8 cellular contexts compared by ENCODE assay signal in the genomic region with DNA sequence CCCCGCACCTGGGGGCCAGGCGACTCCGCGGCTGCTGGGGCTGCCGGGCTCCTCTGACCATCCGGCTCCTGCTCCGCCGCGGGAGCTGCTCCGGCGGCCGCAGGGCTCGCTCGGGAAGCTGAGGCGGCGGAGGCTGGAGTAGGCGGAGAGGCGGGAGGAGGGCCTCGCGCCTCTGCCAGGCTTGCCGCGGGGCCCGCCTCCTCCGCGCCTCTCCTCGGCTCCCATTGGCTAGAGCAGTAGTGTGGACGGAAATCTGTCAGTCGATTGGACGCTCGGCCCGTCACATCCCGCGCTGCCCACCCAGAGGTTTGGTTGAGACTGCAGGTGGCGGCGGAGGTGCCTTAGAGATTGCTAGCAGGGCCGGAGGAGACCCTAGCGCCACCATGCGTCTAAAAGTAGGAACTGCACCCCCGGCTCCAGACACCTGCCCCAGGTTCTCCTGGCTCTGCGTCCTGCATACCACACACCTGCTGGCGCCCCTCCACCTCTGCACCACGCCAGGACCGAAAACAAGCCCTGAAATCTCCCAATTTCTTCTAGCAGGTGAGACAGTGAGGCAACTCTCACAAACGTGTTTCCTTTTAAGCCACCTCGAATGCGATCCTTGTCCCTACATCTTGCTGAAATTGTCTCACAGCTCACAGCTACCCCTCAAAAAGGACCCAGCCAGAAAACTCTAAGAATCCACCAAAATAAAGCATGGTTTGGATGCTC. TPM values are rescaled to one million over a fixed set of nuclear protein-coding genes. Genes with fewer than 3 reads are reported as not detected.
DNase-seq lines count a peak whose midpoint lies in the region; ATAC-seq and TF ChIP-seq lines count a peak whose summit lies in the region.

A gene (minus strand): TSS at position 152 of the 714 bp plus-strand sequence. CDS start 91 bp downstream, at position 61.

- H3K4me1 ChIP-seq in DOHH2 (ENCODE audit: control insufficient read depth, low read length) (peaks cover 13% of the 10 kb centered on the region), Peyer's patch (peaks cover 0 to 7% (median 0%) of the 10 kb centered on the region in 4 donors), fibroblast of lung (ENCODE audit: control insufficient read depth, extremely low read depth, insufficient read depth, low read length) (peaks cover 9% of the 10 kb centered on the region)

- TF ChIP-seq POLR2A in Peyer's patch (IDR thresholded peaks at IDR 0.05): peak; percentile 27 to 49

- H3K79me2 ChIP-seq in DOHH2 (ENCODE audit: control insufficient read depth, low read length) (peaks cover 9% of the 10 kb centered on the region), fibroblast of lung (ENCODE audit: control insufficient read depth, insufficient read depth, low read length) (peaks cover 2% of the 10 kb centered on the region)

- H4K20me1 ChIP-seq in DOHH2 (ENCODE audit: control insufficient read depth, insufficient read depth, low read depth, low read length) (no peaks in the 10 kb centered on the region), fibroblast of lung (ENCODE audit: control insufficient read depth, extremely low read depth, insufficient read depth, low read length) (no peaks in the 10 kb centered on the region)

- ATAC-seq in GM21786 (IDR thresholded peaks at IDR 0.05; ENCODE audit: unreplicated experiment): peak; percentile 99
- ATAC-seq in activated T-cell treated with anti-CD3 and anti-CD28 coated beads, Interleukin-2, amount 50 U/mL, for 72 hours (replicated peaks in 1 of 2): peak; percentile 99
- peak; percentile 98 to 99 for ATAC-seq in naive thymus-derived CD8-positive, alpha-beta T cell

- H3K4me3 Mint-ChIP-seq in activated T-cell treated with anti-CD3 and anti-CD28 coated beads, Interleukin-2, amount 50 U/mL, for 72 hours: peak within 1 kb of the TSS; percentile 98
- H3K4me3 Mint-ChIP-seq in naive thymus-derived CD8-positive, alpha-beta T cell: peak within 1 kb of the TSS; percentile 85 to 100 (median 96)

- H3K27me3 Mint-ChIP-seq in activated T-cell treated with anti-CD3 and anti-CD28 coated beads, Interleukin-2, amount 50 U/mL, for 72 hours (ENCODE audit: low read depth): no peaks in the 10 kb centered on the region
- no peaks in the 10 kb centered on the region for H3K27me3 Mint-ChIP-seq in naive thymus-derived CD8-positive, alpha-beta T cell

- H3F3A ChIP-seq in DOHH2 (ENCODE audit: control insufficient read depth, insufficient read depth): peaks cover 21% of the 10 kb centered on the region

- H3K9me3 ChIP-seq in DOHH2 (ENCODE audit: control insufficient read depth, insufficient read depth, low read length) (no peaks in the 10 kb centered on the region), KOPT-K1 (ENCODE audit: insufficient read depth, low read length, poor library complexity, severe bottlenecking) (no peaks in the 10 kb centered on the region), Peyer's patch (no peaks in the 10 kb centered on the region), fibroblast of lung (ENCODE audit: control insufficient read depth, insufficient read depth, low read depth, low read length) (no peaks in the 10 kb centered on the region)

- H3K4me3 ChIP-seq in DOHH2 (ENCODE audit: low read length) (peak within 1 kb of the TSS; percentile 72), Peyer's patch (peak within 1 kb of the TSS; percentile 83 to 98 (median 86)), fibroblast of lung (replicated peaks in 1 of 4; ENCODE audit: control extremely low read depth in 1 of 4, insufficient read depth in 1 of 4, low read depth in 3 of 4, low read length in 4 of 4) (peak within 1 kb of the TSS; percentile 23 to 75 (median 50))

- H3K27ac Mint-ChIP-seq in activated T-cell treated with anti-CD3 and anti-CD28 coated beads, Interleukin-2, amount 50 U/mL, for 72 hours: peak within 1 kb of the TSS; percentile 95
- peak within 1 kb of the TSS; percentile 61 to 93 (median 90) for H3K27ac Mint-ChIP-seq in naive thymus-derived CD8-positive, alpha-beta T cell

- H3K27ac ChIP-seq in DOHH2 (ENCODE audit: low read depth, low read length): no peak within 1 kb of the TSS
- peak within 1 kb of the TSS; percentile 69 for H3K27ac ChIP-seq in KOPT-K1 (ENCODE audit: low read depth, low read length, poor library complexity, severe bottlenecking)
- H3K27ac ChIP-seq in Peyer's patch: peak within 1 kb of the TSS; percentile 67 to 83 (median 76)
- no peak within 1 kb of the TSS for H3K27ac ChIP-seq in fibroblast of lung (ENCODE audit: insufficient read depth, low read length)

- no peaks in the 10 kb centered on the region for H3K9me3 Mint-ChIP-seq in activated T-cell treated with anti-CD3 and anti-CD28 coated beads, Interleukin-2, amount 50 U/mL, for 72 hours
- H3K9me3 Mint-ChIP-seq in naive thymus-derived CD8-positive, alpha-beta T cell: no peaks in the 10 kb centered on the region

- peaks cover 4 to 10% of the 10 kb centered on the region in 2 donors for H3K36me3 Mint-ChIP-seq in activated T-cell treated with anti-CD3 and anti-CD28 coated beads, Interleukin-2, amount 50 U/mL, for 72 hours (ENCODE audit: insufficient read depth in 2 of 2)
- peaks cover 0 to 20% (median 4%) of the 10 kb centered on the region in 3 donors for H3K36me3 Mint-ChIP-seq in naive thymus-derived CD8-positive, alpha-beta T cell

- no peak within 1 kb of the TSS for H2AFZ ChIP-seq in fibroblast of lung (ENCODE audit: low read length)

- H3K4me1 Mint-ChIP-seq in activated T-cell treated with anti-CD3 and anti-CD28 coated beads, Interleukin-2, amount 50 U/mL, for 72 hours (ENCODE audit: low read depth): peaks cover 42% of the 10 kb centered on the region
- peaks cover 16 to 39% (median 32%) of the 10 kb centered on the region in 4 donors for H3K4me1 Mint-ChIP-seq in naive thymus-derived CD8-positive, alpha-beta T cell

- peak within 1 kb of the TSS; percentile 73 for H3K4me2 ChIP-seq in DOHH2 (ENCODE audit: low read length)
- H3K4me2 ChIP-seq in fibroblast of lung (ENCODE audit: extremely low read depth, insufficient read depth, low read length): peak within 1 kb of the TSS; percentile 88

- no peaks in the 10 kb centered on the region for H3K9me2 ChIP-seq in DOHH2 (replicated peaks; ENCODE audit: control insufficient read depth, low read length)

- TF ChIP-seq CTCF in DOHH2 (IDR thresholded peaks at IDR 0.05; ENCODE audit: low read depth, low read length, poor library complexity, severe bottlenecking) (peak; percentile 95), Peyer's patch (IDR thresholded peaks at IDR 0.05) (peak; percentile 97 to 100 (median 99)), fibroblast of lung (conservative IDR thresholded peaks at IDR 0.05 in 1 of 2, IDR thresholded peaks at IDR 0.05 in 1 of 2; ENCODE audit: low read depth in 1 of 2, low read length in 2 of 2) (peak; percentile 96)

- peak within 1 kb of the TSS; percentile 41 for H3K9ac ChIP-seq in fibroblast of lung (ENCODE audit: insufficient read depth, low read length)

- H3K36me3 ChIP-seq in DOHH2 (ENCODE audit: control insufficient read depth, low read length) (peaks cover 8% of the 10 kb centered on the region; the same call in 1 of the 2 replicates), KOPT-K1 (ENCODE audit: insufficient read depth, low read length) (peaks cover 46% of the 10 kb centered on the region), Peyer's patch (no peaks in the 10 kb centered on the region), fibroblast of lung (ENCODE audit: control insufficient read depth, insufficient read depth, low read length) (no peaks in the 10 kb centered on the region)

- POLR2A ChIA-PET in naive thymus-derived CD8-positive, alpha-beta T cell (lab: Charles Lee): interaction anchor here (0.6 to 3.7 kb wide), 9 partner anchors 10 to 282 kb away, joined by 3 to 14 read pairs (median 4); a partner anchor contains a TSS

- H3K27me3 ChIP-seq in DOHH2 (ENCODE audit: control insufficient read depth, low read length) (no peaks in the 10 kb centered on the region), Peyer's patch (no peaks in the 10 kb centered on the region), fibroblast of lung (ENCODE audit: control insufficient read depth, insufficient read depth, low read length) (no peaks in the 10 kb centered on the region)

- peak; percentile 98 to 100 (median 99) for DNase-seq in Peyer's patch
- DNase-seq in activated T-cell treated with anti-CD3 and anti-CD28 coated beads, Interleukin-2, amount 50 U/mL, for 72 hours: peak; percentile 98 to 99
- peak; percentile 97 to 99 for DNase-seq in fibroblast of lung (ENCODE audit: low read depth in 2 of 2)
- DNase-seq in naive thymus-derived CD8-positive, alpha-beta T cell: peak; percentile 93 to 99 (median 98)
- peak; percentile 92 to 98 (median 97) for DNase-seq in stimulated activated naive CD4-positive, alpha-beta T cell (lab: John Stamatoyannopoulos, UW)

RNA-seq across cellular contexts. Expression of the gene that starts here (rescaled TPM):
- total RNA-seq in Peyer's patch: 10 to 100 TPM in 2 of 4 donors, 1 to 10 TPM in 2; 8.7 to 32.2 (median 11.7) TPM
- total RNA-seq in activated T-cell treated with anti-CD3 and anti-CD28 coated beads, Interleukin-2, amount 50 U/mL, for 72 hours: 10 to 100 TPM; 14.5 to 16.9 TPM
- 6.9 and 9.7 TPM in 2 replicates for total RNA-seq in fibroblast of lung
- polyA plus RNA-seq in fibroblast of lung: 5.4 and 5.8 TPM in 2 replicates
- 2.6 and 3.5 TPM in 2 replicates for polyA plus RNA-seq in fibroblast of lung (2012)
- polyA minus RNA-seq in fibroblast of lung (ENCODE audit: low replicate concordance): 1.0 and 3.6 TPM in 2 replicates
- 10 to 100 TPM; 15.3 to 15.7 TPM for total RNA-seq in naive thymus-derived CD8-positive, alpha-beta T cell
- 1 to 10 TPM; 1.1 to 3.9 (median 3.7) TPM for polyA plus RNA-seq in naive thymus-derived CD8-positive, alpha-beta T cell

Comparison
In these comparisons a context has a peak if more than half of its experiments do, and no peak if none do; other contexts are left out.
1. H3K27ac ChIP-seq: peak in KOPT-K1 (single experiment) and Peyer's patch (4 of 4); none in DOHH2 (single experiment) and fibroblast of lung (single experiment).
2. Peak in every context shown above with its lines, with median percentiles within 50 percentile points of each other: H3K4me3 ChIP-seq, CTCF ChIP-seq, ATAC-seq and DNase-seq.